ENCODE assay signal across 9 cellular contexts in the genomic region with DNA sequence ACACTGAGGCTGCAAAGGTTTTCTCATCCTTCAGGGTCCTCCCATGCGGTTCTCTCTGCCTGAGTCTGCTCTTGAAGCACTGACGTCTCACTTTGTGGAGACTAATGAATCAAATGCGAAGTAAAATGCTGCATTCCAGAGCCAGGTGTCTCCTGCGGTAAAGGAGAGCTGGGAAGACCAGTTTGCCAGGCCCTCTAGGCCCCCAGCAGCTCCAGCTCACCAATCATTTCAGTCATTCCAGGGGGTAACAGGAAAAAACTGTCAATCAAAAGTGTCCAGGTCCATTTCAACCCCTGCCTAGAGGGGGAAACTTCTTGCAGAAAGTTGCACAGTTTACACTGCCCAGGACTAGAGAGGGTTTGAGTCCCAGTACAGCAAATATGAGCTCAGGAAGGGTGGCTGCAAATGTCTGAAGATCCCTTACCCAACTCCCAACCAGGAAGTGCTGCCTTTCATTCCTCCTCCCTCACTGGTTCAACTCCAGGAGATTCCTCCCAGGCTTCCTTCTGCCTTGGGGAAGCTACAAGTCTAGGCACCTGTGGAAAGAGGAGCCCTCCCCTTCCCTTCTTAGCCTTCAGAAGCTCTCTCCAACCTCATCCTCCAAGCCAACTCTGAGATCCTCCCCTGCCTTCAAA. TPM values are rescaled to one million over a fixed set of nuclear protein-coding genes. Genes with fewer than 3 reads are reported as not detected.
A peak's percentile ranks its signal among the peaks of the same experiment; 100 is the strongest.
DNase-seq lines count a peak whose midpoint lies in the region; ATAC-seq and TF ChIP-seq lines count a peak whose summit lies in the region.
"Had no signal": no experiment of that assay in that cellular context is flagged by ENCODE, and none has a peak within 500 bp of the region (broad histone marks: within the 10 kb centered on the region; RNA-seq: fewer than 3 reads in every experiment).

No MANE protein-coding gene starts in this region.

- H3K4me3 ChIP-seq in HUES64 (ENCODE audit: low read length): peak overlapping the region; percentile 11; the same call in 1 of the 2 replicates
- no peak overlapping the region for H3K4me3 ChIP-seq in body of pancreas

- peaks cover 50% of the 10 kb centered on the region for H3K27me3 Mint-ChIP-seq in nephron progenitor cell (ENCODE audit: low read depth, poor library complexity)
- peaks cover 46% of the 10 kb centered on the region for H3K27me3 Mint-ChIP-seq in activated naive CD4-positive, alpha-beta T cell treated with anti-CD3 and anti-CD28 coated beads for 36 hours (ENCODE audit: low read depth)

- TF ChIP-seq CTCF in body of pancreas (IDR thresholded peaks at IDR 0.05) (no peak), nephron progenitor cell (IDR thresholded peaks at IDR 0.05) (no peak)

- H3K9me3 Mint-ChIP-seq in nephron progenitor cell: no peaks in the 10 kb centered on the region
- no peaks in the 10 kb centered on the region for H3K9me3 Mint-ChIP-seq in activated naive CD4-positive, alpha-beta T cell treated with anti-CD3 and anti-CD28 coated beads for 36 hours

- H3K27me3 ChIP-seq in HUES64 (ENCODE audit: insufficient read depth, low read length): peaks cover 54% of the 10 kb centered on the region
- peaks cover 0 to 19% of the 10 kb centered on the region in 2 donors for H3K27me3 ChIP-seq in body of pancreas

- WGBS in HUES64: 62% methylated on average over 4 of the region's 4 CpGs
- WGBS in body of pancreas, 2 donors: 20 to 22% methylated on average over 3 to 4 of the region's 4 CpGs

- intact Hi-C loops in body of pancreas (cut with DNase I): loop anchor here (2.0 kb wide), 1 partner anchor 31 kb away; no protein-coding TSS in a partner anchor
- intact Hi-C loops in activated naive CD4-positive, alpha-beta T cell treated with anti-CD3 and anti-CD28 coated beads for 36 hours (cut with micrococcal nuclease): loop anchor here (1.0 kb wide), 4 partner anchors 15 to 245 kb away; partner anchors contain the start of genes GLI1 and SHMT2

- no peak overlapping the region for H3K27ac ChIP-seq in HUES64 (ENCODE audit: low read depth, low read length)
- peak overlapping the region in 1 of 4 donors; percentile 54 for H3K27ac ChIP-seq in body of pancreas

- TF ChIP-seq POLR2A in body of pancreas (IDR thresholded peaks at IDR 0.05): no peak

- CTCF ChIA-PET in activated naive CD4-positive, alpha-beta T cell treated with anti-CD3 and anti-CD28 coated beads for 36 hours (lab: Charles Lee): interaction anchor here (0.7 to 10.9 kb wide), 24 partner anchors 12 to 502 kb away, joined by 3 to 333 read pairs (median 6); partner anchors contain the start of genes GLI1, INHBE, SHMT2 and STAC3

- DNase-seq in DMS 273 (lab: John Stamatoyannopoulos, UW; ENCODE audit: unreplicated experiment) (peak; percentile 34), DMS 273 treated with DMSO at 0.1 percent for 48 hours (lab: John Stamatoyannopoulos, UW) (no peak), body of pancreas (no peak), nephron progenitor cell (no peak), DMS114 treated with DMSO at 0.1 percent for 48 hours (lab: John Stamatoyannopoulos, UW; ENCODE audit: unreplicated experiment) (no peak)
- no peak for DNase-seq in activated naive CD4-positive, alpha-beta T cell treated with anti-CD3 and anti-CD28 coated beads for 36 hours

- H3K9ac ChIP-seq in HUES64 (ENCODE audit: low read depth, low read length): no peak overlapping the region

- peaks cover 13% of the 10 kb centered on the region for H3K4me1 ChIP-seq in HUES64 (ENCODE audit: insufficient read depth, low read length)
- peaks cover 41% of the 10 kb centered on the region for H3K4me1 ChIP-seq in body of pancreas

- peak; percentile 2 for ATAC-seq in body of pancreas
- ATAC-seq in HG03565 (IDR thresholded peaks at IDR 0.05; ENCODE audit: unreplicated experiment): no peak

- H3K27ac Mint-ChIP-seq in nephron progenitor cell: no peak overlapping the region
- no peak overlapping the region for H3K27ac Mint-ChIP-seq in activated naive CD4-positive, alpha-beta T cell treated with anti-CD3 and anti-CD28 coated beads for 36 hours

- H3K36me3 ChIP-seq in HUES64 (ENCODE audit: insufficient read depth, low read length) (peaks cover 32% of the 10 kb centered on the region), body of pancreas (replicated peaks in 1 of 2; ENCODE audit: insufficient read depth in 1 of 2, low read depth in 2 of 2) (no peaks in the 10 kb centered on the region)

- peaks cover 7% of the 10 kb centered on the region for H3K36me3 Mint-ChIP-seq in nephron progenitor cell (ENCODE audit: low read depth)
- no peaks in the 10 kb centered on the region for H3K36me3 Mint-ChIP-seq in activated naive CD4-positive, alpha-beta T cell treated with anti-CD3 and anti-CD28 coated beads for 36 hours (ENCODE audit: low read depth)

- H3K4me3 Mint-ChIP-seq in nephron progenitor cell: peak overlapping the region; percentile 58
- no peak overlapping the region for H3K4me3 Mint-ChIP-seq in activated naive CD4-positive, alpha-beta T cell treated with anti-CD3 and anti-CD28 coated beads for 36 hours

- H3K9me3 ChIP-seq in HUES64 (ENCODE audit: insufficient read depth, low read depth, low read length) (no peaks in the 10 kb centered on the region), body of pancreas (no peaks in the 10 kb centered on the region)

- H3K4me1 Mint-ChIP-seq in nephron progenitor cell: peaks cover 47% of the 10 kb centered on the region
- peaks cover 28% of the 10 kb centered on the region for H3K4me1 Mint-ChIP-seq in activated naive CD4-positive, alpha-beta T cell treated with anti-CD3 and anti-CD28 coated beads for 36 hours (ENCODE audit: low read depth)

RNA-seq across cellular contexts. Expression of gene NXPH4, which starts 2.7 kb away (rescaled TPM):
- polyA plus RNA-seq in HUES64 (2013, experiment 1 of 2): 0.70 TPM
- polyA plus RNA-seq in HUES64 (2013, experiment 2 of 2): 2.2 TPM
- 1 to 10 TPM; 2.9 to 4.6 TPM for total RNA-seq in body of pancreas
- under 1 TPM; 0.25 to 0.79 TPM for total RNA-seq in activated naive CD4-positive, alpha-beta T cell treated with anti-CD3 and anti-CD28 coated beads for 36 hours

RNA-seq across cellular contexts. Expression of gene SHMT2, which starts 15.6 kb away (rescaled TPM):
- polyA plus RNA-seq in HUES64 (2013, experiment 1 of 2): 125 TPM
- 133 TPM for polyA plus RNA-seq in HUES64 (2013, experiment 2 of 2)
- total RNA-seq in body of pancreas: 10 to 100 TPM; 47.7 to 77.5 TPM
- total RNA-seq in activated naive CD4-positive, alpha-beta T cell treated with anti-CD3 and anti-CD28 coated beads for 36 hours: 100 to 1,000 TPM; 542 to 552 TPM

RNA-seq across cellular contexts. Expression of gene STAC3, which starts 37.1 kb away (rescaled TPM):
- polyA plus RNA-seq in HUES64 (2013, experiment 1 of 2): 0.90 TPM
- polyA plus RNA-seq in HUES64 (2013, experiment 2 of 2): 0.82 TPM
- total RNA-seq in body of pancreas: 1 to 10 TPM in 1 of 2 donors, under 1 TPM in 1; 0.78 to 2.0 TPM
- total RNA-seq in activated naive CD4-positive, alpha-beta T cell treated with anti-CD3 and anti-CD28 coated beads for 36 hours: 1 to 10 TPM in 1 of 2 experiments, under 1 TPM in 1; 0.93 to 1.5 TPM
- total RNA-seq: SK-MEL-5 had no signal

Comparison
In these comparisons a context has a peak if more than half of its experiments do, and no peak if none do; other contexts are left out.
1. RNA of gene SHMT2, which starts 15.6 kb away (total RNA-seq): 542 to 552 TPM in activated naive CD4-positive, alpha-beta T cell treated with anti-CD3 and anti-CD28 coated beads for 36 hours; 47.7 to 77.5 TPM in body of pancreas; every median in the first group is over 4 times any median in the second.